ENCODE assay signal across 16 cellular contexts in the genomic region with DNA sequence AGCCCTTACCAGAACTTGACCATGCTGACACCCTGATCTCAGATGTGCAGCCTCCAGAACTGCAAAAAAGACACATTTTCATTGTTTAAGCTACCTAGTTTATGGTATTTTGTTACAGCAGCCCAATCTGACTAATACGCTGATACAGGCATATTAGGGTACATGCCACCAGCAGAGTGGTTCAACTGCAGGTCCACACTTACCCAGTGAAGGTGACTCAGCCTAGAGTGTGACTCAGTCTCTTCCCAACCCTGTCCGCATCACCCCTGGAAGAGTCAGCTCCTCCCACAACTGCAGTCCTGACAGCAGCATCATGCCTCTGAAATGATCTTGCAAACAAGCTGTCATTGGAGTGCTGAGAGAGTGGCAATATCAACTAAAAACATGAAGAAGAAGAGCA. TPM values are rescaled to one million over a fixed set of nuclear protein-coding genes. Genes with fewer than 3 reads are reported as not detected.
DNase-seq lines count a peak whose midpoint lies in the region; ATAC-seq, FAIRE-seq and TF ChIP-seq lines count a peak whose summit lies in the region.
"Had no signal": no experiment of that assay in that cellular context is flagged by ENCODE, and none has a peak within 500 bp of the region (broad histone marks: within the 10 kb centered on the region; RNA-seq: fewer than 3 reads in every experiment).

No MANE protein-coding gene starts in this region.

- no peaks in the 10 kb centered on the region for H3K36me3 Mint-ChIP-seq in Caco-2 (ENCODE audit: insufficient read depth, unreplicated experiment)
- H3K36me3 Mint-ChIP-seq: activated naive CD4-positive, alpha-beta T cell treated with anti-CD3 and anti-CD28 coated beads, Interleukin-2, amount 10 ng/mL, durations not matched to agents 7 days and 5 days had no signal

- H3K27me3 Mint-ChIP-seq in Caco-2 (ENCODE audit: insufficient read depth, unreplicated experiment) = peaks cover 23% of the 10 kb centered on the region

- peaks cover 3% of the 10 kb centered on the region for H3K4me1 ChIP-seq in keratinocyte (ENCODE audit: control insufficient read depth, extremely low read depth, insufficient read depth, low read length)
- H3K4me1 ChIP-seq in Caco-2 = no peaks in the 10 kb centered on the region
- H3K4me1 ChIP-seq in adrenal gland (replicated peaks in 1 of 2) = no peaks in the 10 kb centered on the region
- H3K4me1 ChIP-seq in SJCRH30 = no peaks in the 10 kb centered on the region

- H3K36me3 ChIP-seq in keratinocyte (ENCODE audit: control insufficient read depth in 2 of 2, extremely low read depth in 1 of 2, insufficient read depth in 2 of 2, low read length in 2 of 2) (no peaks in the 10 kb centered on the region), Caco-2 (ENCODE audit: control insufficient read depth, insufficient read depth, low read length) (no peaks in the 10 kb centered on the region), adrenal gland (replicated peaks in 1 of 2) (no peaks in the 10 kb centered on the region), SJCRH30 (no peaks in the 10 kb centered on the region)

- POLR2A ChIA-PET in Caco-2 (lab: Charles Lee) = no interaction called here

- 50 to 97% (median 72%) methylated on average over 1 to 2 of the region's 2 CpGs for WGBS in adrenal gland, 4 donors

- ATAC-seq in left colon = no peak

- H4K20me1 ChIP-seq in keratinocyte (ENCODE audit: control insufficient read depth, extremely low read depth, insufficient read depth, low read length) = no peaks in the 10 kb centered on the region

- H3K27ac ChIP-seq in keratinocyte (ENCODE audit: control insufficient read depth, insufficient read depth, low read length) (no peak overlapping the region), adrenal gland (no peak overlapping the region), SJCRH30 (no peak overlapping the region)

- no peak for TF ChIP-seq POLR2A in adrenal gland (IDR thresholded peaks at IDR 0.05)

- H3K4me3 ChIP-seq in keratinocyte (ENCODE audit: control insufficient read depth in 2 of 3, extremely low read depth in 1 of 3, insufficient read depth in 2 of 3, low read depth in 1 of 3, low read length in 3 of 3) (no peak overlapping the region), Caco-2 (ENCODE audit: low read depth, low read length) (no peak overlapping the region), adrenal gland (no peak overlapping the region), SJCRH30 (no peak overlapping the region)

- no peak overlapping the region for H3K9ac ChIP-seq in keratinocyte (ENCODE audit: control insufficient read depth, extremely low read depth, insufficient read depth, low read length)

- no peak overlapping the region for H3K27ac Mint-ChIP-seq in Caco-2 (ENCODE audit: unreplicated experiment)
- H3K27ac Mint-ChIP-seq: activated naive CD4-positive, alpha-beta T cell treated with anti-CD3 and anti-CD28 coated beads, Interleukin-2, amount 10 ng/mL, durations not matched to agents 7 days and 5 days; endodermal cell; memory B cell; T-helper 2 cell treated with Interferon-gamma antibody and Interleukin-4, amounts not matched to agents 5 μg/mL and 100 μg/mL, for 36 hours had no signal

- CTCF ChIA-PET in Caco-2 (lab: Charles Lee) = no interaction called here

- peak; percentile 74 for DNase-seq in Daoy (ENCODE audit: low read depth)
- DNase-seq in HPDE6-E6E7 (ENCODE audit: extremely low spot score) = peak; percentile 19
- DNase-seq in astrocyte of the hippocampus (ENCODE audit: low read depth, low spot score) = peak; percentile 11
- DNase-seq in keratinocyte (ENCODE audit: low read depth, low spot score) = peak; percentile 59
- no peak for DNase-seq in Caco-2
- DNase-seq in adrenal gland = no peak
- no peak for DNase-seq in left colon
- no peak for DNase-seq in SJCRH30
- DNase-seq: activated naive CD4-positive, alpha-beta T cell treated with anti-CD3 and anti-CD28 coated beads, Interleukin-2, amount 10 ng/mL, durations not matched to agents 7 days and 5 days; caudate nucleus; DMS 273 treated with DMSO at 0.1 percent for 48 hours; endodermal cell; NCI-H2107; NCI-H69 had no signal

- no peaks in the 10 kb centered on the region for H3K79me2 ChIP-seq in keratinocyte (ENCODE audit: control insufficient read depth, insufficient read depth, low read length)

- no peaks in the 10 kb centered on the region for H3K4me1 Mint-ChIP-seq in Caco-2 (ENCODE audit: low read depth, unreplicated experiment)
- H3K4me1 Mint-ChIP-seq: activated naive CD4-positive, alpha-beta T cell treated with anti-CD3 and anti-CD28 coated beads, Interleukin-2, amount 10 ng/mL, durations not matched to agents 7 days and 5 days; memory B cell had no signal

- no peaks in the 10 kb centered on the region for H3K9me3 Mint-ChIP-seq in Caco-2 (ENCODE audit: unreplicated experiment)
- H3K9me3 Mint-ChIP-seq: activated naive CD4-positive, alpha-beta T cell treated with anti-CD3 and anti-CD28 coated beads, Interleukin-2, amount 10 ng/mL, durations not matched to agents 7 days and 5 days; memory B cell; T-helper 2 cell treated with Interferon-gamma antibody and Interleukin-4, amounts not matched to agents 5 μg/mL and 100 μg/mL, for 36 hours had no signal

- dilution Hi-C loops in keratinocyte (cut with MboI; ENCODE audit: extremely low pct_ligation_motif_present, low sequenced_read_pairs) = no loop called here

- H3K4me3 Mint-ChIP-seq in Caco-2 (ENCODE audit: unreplicated experiment) = no peak overlapping the region
- H3K4me3 Mint-ChIP-seq: activated naive CD4-positive, alpha-beta T cell treated with anti-CD3 and anti-CD28 coated beads, Interleukin-2, amount 10 ng/mL, durations not matched to agents 7 days and 5 days; endodermal cell; memory B cell; T-helper 2 cell treated with Interferon-gamma antibody and Interleukin-4, amounts not matched to agents 5 μg/mL and 100 μg/mL, for 36 hours had no signal

- FAIRE-seq in keratinocyte (lab: Jason Lieb, UNC) = peak; percentile 91

- peaks cover 2% of the 10 kb centered on the region for H3K9me3 ChIP-seq in keratinocyte (ENCODE audit: control insufficient read depth, low read depth, low read length)
- H3K9me3 ChIP-seq in Caco-2 = no peaks in the 10 kb centered on the region
- no peaks in the 10 kb centered on the region for H3K9me3 ChIP-seq in adrenal gland (replicated peaks in 1 of 3)
- no peaks in the 10 kb centered on the region for H3K9me3 ChIP-seq in SJCRH30 (replicated peaks)

- TF ChIP-seq CTCF in keratinocyte (optimal IDR thresholded peaks at IDR 0.05 in 1 of 3, IDR thresholded peaks at IDR 0.05 in 1 of 3, conservative IDR thresholded peaks at IDR 0.05 in 1 of 3; ENCODE audit: extremely low read depth in 1 of 3, insufficient read depth in 2 of 3, low read length in 3 of 3) (no peak), Caco-2 (IDR thresholded peaks at IDR 0.05; ENCODE audit: insufficient read depth in 1 of 2, low read depth in 1 of 2, low read length in 1 of 2, severe bottlenecking in 1 of 2, unreplicated experiment in 1 of 2) (no peak), adrenal gland (IDR thresholded peaks at IDR 0.05) (no peak)

- intact Hi-C loops in Caco-2 (cut with micrococcal nuclease; ENCODE audit: unreplicated experiment) = no loop called here
- intact Hi-C loops in adrenal gland (cut with DNase I) = no loop called here
- intact Hi-C loops in left colon (cut with DNase I, micrococcal nuclease) = no loop called here

- H3K9me1 ChIP-seq in keratinocyte (ENCODE audit: control insufficient read depth, extremely low read depth, insufficient read depth, low read length) = no peaks in the 10 kb centered on the region

- H3K27me3 ChIP-seq in keratinocyte (ENCODE audit: control insufficient read depth, extremely low read depth, insufficient read depth, low read length) = no peaks in the 10 kb centered on the region
- no peaks in the 10 kb centered on the region for H3K27me3 ChIP-seq in Caco-2 (replicated peaks; ENCODE audit: control insufficient read depth, insufficient read depth, low read length)
- H3K27me3 ChIP-seq in adrenal gland = peaks cover 22% of the 10 kb centered on the region
- H3K27me3 ChIP-seq in SJCRH30 = no peaks in the 10 kb centered on the region

- H3K4me2 ChIP-seq in keratinocyte (ENCODE audit: control insufficient read depth, extremely low read depth, insufficient read depth, low read depth, low read length) = no peak overlapping the region

- BruUV-seq in Caco-2 (replicated peaks; lab: Mats Ljungman, UMichigan) = no TSS peak

- H2AFZ ChIP-seq in keratinocyte (ENCODE audit: control insufficient read depth, low read length) = no peak overlapping the region

RNA-seq across cellular contexts. Expression of gene GOT1, which starts 30.8 kb away (rescaled TPM):
- total RNA-seq in Daoy (2014; rRNA removed; shearing (Covaris generic)) = 37.7 and 38.8 TPM in 2 replicates
- polyA plus RNA-seq in keratinocyte (27.0 to 33.3 TPM (median 30.9 TPM) in 3 replicates), adrenal gland (100 to 1,000 TPM in 1 of 3 donors, 10 to 100 TPM in 2; 10.7 to 139 (median 24.5) TPM)
- polyA plus RNA-seq in keratinocyte (2011; ENCODE audit: low read depth) = 25.9 TPM
- 21.4 and 34.2 TPM in 2 replicates for polyA plus RNA-seq in keratinocyte (2011; cell fraction: cytosol; rRNA removed)
- polyA plus RNA-seq in keratinocyte (2011; cell fraction: nucleus; rRNA removed) = 30.0 and 37.8 TPM in 2 replicates
- 28.3 and 48.5 TPM in 2 replicates for polyA plus RNA-seq in keratinocyte (2012; ENCODE audit: low replicate concordance)
- 21.7 to 25.8 TPM (median 24.0 TPM) in 3 replicates for polyA minus RNA-seq in keratinocyte
- polyA minus RNA-seq in keratinocyte (2011; cell fraction: cytosol; rRNA and poly(A)+ RNA removed) = 16.3 TPM
- polyA minus RNA-seq in keratinocyte (2011; cell fraction: nucleus; rRNA and poly(A)+ RNA removed) = 14.7 and 16.8 TPM in 2 replicates
- total RNA-seq in Caco-2 (2022) (58.5 and 59.8 TPM in 2 replicates), adrenal gland (10 to 100 TPM; 19.6 to 98.6 (median 29.8) TPM), left colon (100 to 1,000 TPM in 1 of 2 donors, 10 to 100 TPM in 1; 91.5 to 107 TPM)
- 45.5 and 48.1 TPM in 2 replicates for total RNA-seq in SJCRH30 (2014; rRNA removed; shearing (Covaris generic))

Comparison
In these comparisons a context has a peak if more than half of its experiments do, and no peak if none do; other contexts are left out.
1. DNase-seq: peak in Daoy (single experiment), HPDE6-E6E7 (single experiment), astrocyte of the hippocampus (single experiment) and keratinocyte (single experiment); none in Caco-2 (0 of 2), adrenal gland (0 of 7), left colon (0 of 2) and SJCRH30 (0 of 2).